38 cellular contexts compared by ENCODE assay signal in genomic region chr10:127314797-127315196, GRCh38.
"Had no signal": no experiment of that assay in that cellular context is flagged by ENCODE, and none has a peak within 500 bp of the region (broad histone marks: within the 10 kb centered on the region; RNA-seq: fewer than 3 reads in every experiment).

No MANE protein-coding gene starts in this region.

- H3K4me1 ChIP-seq: adrenal gland, body of pancreas, breast epithelium, Peyer's patch had no signal

- H3K27me3 ChIP-seq: adrenal gland, body of pancreas, breast epithelium, MG63, Peyer's patch had no signal

- H3K4me3 ChIP-seq: adrenal gland, body of pancreas, breast epithelium, MG63, Peyer's patch had no signal

- H3K4me3 Mint-ChIP-seq: activated B cell treated with CpG ODN at 0.5 μM for 24 hours; activated CD4-positive, alpha-beta memory T cell treated with anti-CD3 and anti-CD28 coated beads for 36 hours; activated naive CD4-positive, alpha-beta T cell treated with anti-CD3 and anti-CD28 coated beads for 36 hours; activated T-cell treated with anti-CD3 and anti-CD28 coated beads, Interleukin-2, amount 50 U/mL, for 4 hours; activated T-helper 1 cell treated with anti-CD3 and anti-CD28 coated beads, Interleukin-12 subunit alpha, Interleukin-12 subunit beta, Interleukin-2, Interleukin-4 antibody, amounts not matched to agents 30 ng/mL and 10 ng/mL and 1 ng/mL, durations not matched to agents 14 hours and 24 hours and 36 hours had no signal

- H3K36me3 Mint-ChIP-seq: activated CD4-positive, alpha-beta memory T cell treated with anti-CD3 and anti-CD28 coated beads for 36 hours; activated naive CD4-positive, alpha-beta T cell treated with anti-CD3 and anti-CD28 coated beads, Interleukin-2, amount 50 U/mL, for 72 hours had no signal

- H3K9me3 Mint-ChIP-seq: activated B cell treated with CpG ODN at 0.5 μM for 24 hours; activated CD4-positive, alpha-beta memory T cell treated with anti-CD3 and anti-CD28 coated beads for 36 hours; activated naive CD4-positive, alpha-beta T cell treated with anti-CD3 and anti-CD28 coated beads for 36 hours; activated naive CD4-positive, alpha-beta T cell treated with anti-CD3 and anti-CD28 coated beads, Interleukin-2, amount 50 U/mL, for 72 hours; activated T-cell treated with anti-CD3 and anti-CD28 coated beads, Interleukin-2, amount 50 U/mL, for 4 hours; activated T-helper 1 cell treated with anti-CD3 and anti-CD28 coated beads, Interleukin-12 subunit alpha, Interleukin-12 subunit beta, Interleukin-2, Interleukin-4 antibody, amounts not matched to agents 30 ng/mL and 10 ng/mL and 1 ng/mL, durations not matched to agents 14 hours and 24 hours and 36 hours had no signal

- H3K27ac Mint-ChIP-seq: activated B cell treated with CpG ODN at 0.5 μM for 24 hours; activated CD4-positive, alpha-beta memory T cell treated with anti-CD3 and anti-CD28 coated beads for 36 hours; activated naive CD4-positive, alpha-beta T cell treated with anti-CD3 and anti-CD28 coated beads for 36 hours; activated naive CD4-positive, alpha-beta T cell treated with anti-CD3 and anti-CD28 coated beads, Interleukin-2, amount 50 U/mL, for 72 hours; activated T-helper 1 cell treated with anti-CD3 and anti-CD28 coated beads, Interleukin-12 subunit alpha, Interleukin-12 subunit beta, Interleukin-2, Interleukin-4 antibody, amounts not matched to agents 30 ng/mL and 10 ng/mL and 1 ng/mL, durations not matched to agents 14 hours and 24 hours and 36 hours had no signal

- H3K27me3 Mint-ChIP-seq: activated B cell treated with CpG ODN at 0.5 μM for 24 hours; activated CD4-positive, alpha-beta memory T cell treated with anti-CD3 and anti-CD28 coated beads for 36 hours had no signal

- DNase-seq: activated B cell treated with CpG ODN at 0.5 μM for 24 hours; activated CD4-positive, alpha-beta memory T cell treated with anti-CD3 and anti-CD28 coated beads for 36 hours; activated CD4-positive, alpha-beta T cell treated with anti-CD3 and anti-CD28 coated beads for 4 hours; activated CD4-positive, alpha-beta T cell treated with anti-CD3 and anti-CD28 coated beads, Interleukin-2, amount 50 U/mL, for 1 hour; activated CD4-positive, CD25-positive, alpha-beta regulatory T cell treated with anti-CD3 and anti-CD28 coated beads, Interleukin-2, amount 50 U/mL, for 72 hours; activated CD8-positive, alpha-beta memory T cell treated with anti-CD3 and anti-CD28 coated beads, Interleukin-2, amount 50 U/mL, for 4 hours; activated gamma-delta T cell treated with Interleukin-2 at 50 U/mL for 16 hours; activated naive CD4-positive, alpha-beta T cell treated with anti-CD3 and anti-CD28 coated beads for 36 hours; activated T-cell treated with anti-CD3 and anti-CD28 coated beads for 4 hours; activated T-cell treated with anti-CD3 and anti-CD28 coated beads, Interleukin-2, amount 50 U/mL, for 4 hours; adrenal gland; body of pancreas; Karpas-422; KBM-7; MG63; NCI-H1048; NCI-H1105 treated with DMSO at 0.1 percent for 48 hours; NCI-H1436; NCI-H1694; NCI-H1930; NCI-H2081 treated with DMSO at 0.1 percent for 48 hours; NCI-H2227 treated with DMSO at 0.1 percent for 48 hours; NCI-H446; NCI-H510A treated with DMSO at 0.1 percent for 48 hours; NCI-H526 treated with DMSO at 0.1 percent for 48 hours; NCI-H774; PC-3; Peyer's patch; RPMI8226; SIG-M5; SW 1271; T-helper 1 cell; T-helper 2 cell; T-helper 9 cell had no signal

- H3K4me1 Mint-ChIP-seq: activated B cell treated with CpG ODN at 0.5 μM for 24 hours had no signal

- H3K36me3 ChIP-seq: adrenal gland, breast epithelium, MG63, Peyer's patch had no signal

- H3K27ac ChIP-seq: adrenal gland, body of pancreas, breast epithelium, Peyer's patch, VCaP had no signal

- H3K9me3 ChIP-seq: adrenal gland, body of pancreas, breast epithelium, MG63, Peyer's patch had no signal
